39 cellular contexts compared by ENCODE assay signal in the genomic region with DNA sequence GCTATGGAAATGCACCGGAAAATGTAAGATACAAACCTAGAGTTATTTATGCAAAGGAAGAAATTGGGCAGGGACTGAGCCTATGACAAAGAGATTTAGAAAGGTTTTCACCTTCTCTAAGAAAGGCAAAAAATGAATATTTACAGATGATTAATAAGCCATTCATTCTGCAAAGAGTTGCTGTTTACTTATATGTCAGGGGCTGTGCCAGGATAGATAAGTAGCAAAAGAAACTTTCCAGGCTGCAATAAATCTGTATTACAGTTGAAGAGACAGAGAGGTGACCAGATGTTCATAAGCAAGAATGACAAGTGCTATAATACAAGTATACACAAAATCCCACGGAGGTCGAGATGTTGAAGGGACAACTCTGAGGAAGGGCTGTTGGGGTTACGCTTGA.
"Had no signal": no experiment of that assay in that cellular context is flagged by ENCODE, and none has a peak within 500 bp of the region (broad histone marks: within the 10 kb centered on the region; RNA-seq: fewer than 3 reads in every experiment).

No MANE protein-coding gene starts in this region.

- H3K27ac ChIP-seq: ascending aorta, cardiac muscle cell, VCaP had no signal

- H3K27ac Mint-ChIP-seq: activated CD4-positive, alpha-beta memory T cell treated with anti-CD3 and anti-CD28 coated beads, Interleukin-2, amount 10 ng/mL, durations not matched to agents 7 days and 5 days; activated CD4-positive, alpha-beta T cell treated with anti-CD3 and anti-CD28 coated beads for 36 hours; activated CD4-positive, alpha-beta T cell treated with anti-CD3 and anti-CD28 coated beads, Interleukin-2, amount 10 ng/mL, durations not matched to agents 7 days and 5 days; activated CD8-positive, alpha-beta memory T cell treated with anti-CD3 and anti-CD28 coated beads, Interleukin-2, amount 10 ng/mL, durations not matched to agents 7 days and 5 days; activated CD8-positive, alpha-beta T cell treated with anti-CD3 and anti-CD28 coated beads, Interleukin-2, amount 10 ng/mL, durations not matched to agents 7 days and 5 days; activated naive CD4-positive, alpha-beta T cell treated with anti-CD3 and anti-CD28 coated beads, Interleukin-2, amount 10 ng/mL, durations not matched to agents 7 days and 5 days; activated naive CD4-positive, alpha-beta T cell treated with anti-CD3 and anti-CD28 coated beads, Interleukin-2, amount 50 U/mL, for 24 hours; activated naive CD8-positive, alpha-beta T cell; activated naive CD8-positive, alpha-beta T cell treated with anti-CD3 and anti-CD28 coated beads, Interleukin-2, amount 10 ng/mL, durations not matched to agents 7 days and 5 days; activated naive CD8-positive, alpha-beta T cell treated with anti-CD3 and anti-CD28 coated beads, Interleukin-2, amount 50 U/mL, for 24 hours; activated T-cell treated with anti-CD3 and anti-CD28 coated beads, Interleukin-2, amount 50 U/mL, for 24 hours; activated T-helper 2 cell treated with anti-CD3 and anti-CD28 coated beads, Interferon-gamma antibody, Interleukin-2, Interleukin-4, amounts not matched to agents 10 μg/mL and 5 μg/mL and 100 μg/mL, durations not matched to agents 14 hours and 24 hours and 36 hours; brain; T-helper 1 cell treated with Interleukin-12 subunit alpha and Interleukin-12 subunit beta and Interleukin-4 antibody, amounts not matched to agents 30 μg/mL and 1 μg/mL, for 36 hours; T-helper 2 cell treated with Interferon-gamma antibody and Interleukin-4, amounts not matched to agents 5 μg/mL and 100 μg/mL, for 36 hours had no signal

- H3K4me3 ChIP-seq: ascending aorta, cardiac muscle cell had no signal

- H3K27me3 ChIP-seq: ascending aorta, cardiac muscle cell had no signal

- H3K36me3 Mint-ChIP-seq: activated CD8-positive, alpha-beta memory T cell treated with anti-CD3 and anti-CD28 coated beads, Interleukin-2, amount 10 ng/mL, durations not matched to agents 7 days and 5 days; activated naive CD4-positive, alpha-beta T cell treated with anti-CD3 and anti-CD28 coated beads, Interleukin-2, amount 10 ng/mL, durations not matched to agents 7 days and 5 days; activated naive CD4-positive, alpha-beta T cell treated with anti-CD3 and anti-CD28 coated beads, Interleukin-2, amount 50 U/mL, for 24 hours; activated naive CD8-positive, alpha-beta T cell; activated naive CD8-positive, alpha-beta T cell treated with anti-CD3 and anti-CD28 coated beads, Interleukin-2, amount 10 ng/mL, durations not matched to agents 7 days and 5 days; brain had no signal

- ATAC-seq: activated CD4-positive, alpha-beta T cell treated with anti-CD3 and anti-CD28 coated beads for 36 hours; activated CD4-positive, CD25-positive, alpha-beta regulatory T cell treated with anti-CD3 and anti-CD28 coated beads, Interleukin-2, amount 50 U/mL, for 24 hours; activated CD8-positive, alpha-beta memory T cell treated with anti-CD3 and anti-CD28 coated beads, Interleukin-2, amount 10 ng/mL, durations not matched to agents 7 days and 5 days; activated CD8-positive, alpha-beta T cell treated with anti-CD3 and anti-CD28 coated beads, Interleukin-2, amount 10 ng/mL, durations not matched to agents 7 days and 5 days; activated naive CD8-positive, alpha-beta T cell treated with anti-CD3 and anti-CD28 coated beads, Interleukin-2, amount 50 U/mL, for 24 hours had no signal

- H3K4me1 Mint-ChIP-seq: activated CD4-positive, alpha-beta memory T cell treated with anti-CD3 and anti-CD28 coated beads, Interleukin-2, amount 10 ng/mL, durations not matched to agents 7 days and 5 days; activated CD4-positive, alpha-beta T cell treated with anti-CD3 and anti-CD28 coated beads for 36 hours; activated CD4-positive, alpha-beta T cell treated with anti-CD3 and anti-CD28 coated beads, Interleukin-2, amount 10 ng/mL, durations not matched to agents 7 days and 5 days; activated CD8-positive, alpha-beta memory T cell treated with anti-CD3 and anti-CD28 coated beads, Interleukin-2, amount 10 ng/mL, durations not matched to agents 7 days and 5 days; activated naive CD4-positive, alpha-beta T cell treated with anti-CD3 and anti-CD28 coated beads, Interleukin-2, amount 10 ng/mL, durations not matched to agents 7 days and 5 days; activated naive CD4-positive, alpha-beta T cell treated with anti-CD3 and anti-CD28 coated beads, Interleukin-2, amount 50 U/mL, for 24 hours; activated naive CD8-positive, alpha-beta T cell treated with anti-CD3 and anti-CD28 coated beads, Interleukin-2, amount 10 ng/mL, durations not matched to agents 7 days and 5 days; activated naive CD8-positive, alpha-beta T cell treated with anti-CD3 and anti-CD28 coated beads, Interleukin-2, amount 50 U/mL, for 24 hours; brain; central memory CD8-positive, alpha-beta T cell had no signal

- H3K9me3 ChIP-seq: ascending aorta had no signal

- FAIRE-seq: bronchial epithelial cell, TTC549 had no signal

- H3K4me1 ChIP-seq: ascending aorta had no signal

- DNase-seq: activated CD4-positive, alpha-beta memory T cell treated with anti-CD3 and anti-CD28 coated beads, Interleukin-2, amount 10 ng/mL, durations not matched to agents 7 days and 5 days; activated CD4-positive, alpha-beta T cell treated with anti-CD3 and anti-CD28 coated beads for 1 hour; activated CD4-positive, alpha-beta T cell treated with anti-CD3 and anti-CD28 coated beads for 36 hours; activated CD4-positive, alpha-beta T cell treated with anti-CD3 and anti-CD28 coated beads for 48 hours; activated CD4-positive, alpha-beta T cell treated with anti-CD3 and anti-CD28 coated beads, Interleukin-2, amount 10 ng/mL, durations not matched to agents 7 days and 5 days; activated CD4-positive, alpha-beta T cell treated with anti-CD3 and anti-CD28 coated beads, Interleukin-2, amount 50 U/mL, for 48 hours; activated CD4-positive, CD25-positive, alpha-beta regulatory T cell; activated CD8-positive, alpha-beta memory T cell treated with anti-CD3 and anti-CD28 coated beads for 24 hours; activated CD8-positive, alpha-beta memory T cell treated with anti-CD3 and anti-CD28 coated beads, Interleukin-2, amount 10 ng/mL, durations not matched to agents 7 days and 5 days; activated CD8-positive, alpha-beta memory T cell treated with anti-CD3 and anti-CD28 coated beads, Interleukin-2, amount 50 U/mL, for 48 hours; activated CD8-positive, alpha-beta T cell treated with anti-CD3 and anti-CD28 coated beads, Interleukin-2, amount 10 ng/mL, durations not matched to agents 7 days and 5 days; activated effector memory CD4-positive, alpha-beta T cell treated with Interleukin-2 at 50 U/mL for 16 hours; activated gamma-delta T cell; activated naive CD4-positive, alpha-beta T cell treated with anti-CD3 and anti-CD28 coated beads, Interleukin-2, amount 10 ng/mL, durations not matched to agents 7 days and 5 days; activated naive CD4-positive, alpha-beta T cell treated with Interleukin-2 at 50 U/mL for 16 hours; activated naive CD8-positive, alpha-beta T cell treated with anti-CD3 and anti-CD28 coated beads, Interleukin-2, amount 10 ng/mL, durations not matched to agents 7 days and 5 days; activated naive CD8-positive, alpha-beta T cell treated with anti-CD3 and anti-CD28 coated beads, Interleukin-2, amount 50 U/mL, for 24 hours; activated T-cell treated with anti-CD3 and anti-CD28 coated beads, Interleukin-2, amount 50 U/mL, for 24 hours; activated T-cell treated with anti-CD3 and anti-CD28 coated beads, Interleukin-2, amount 50 U/mL, for 48 hours; amygdala; anterior cingulate cortex; caudate nucleus; cerebellar nuclear complex; T-helper 1 cell; T-helper 2 cell; T-helper 9 cell had no signal

- H3K36me3 ChIP-seq: ascending aorta, cardiac muscle cell had no signal

- H3K4me3 Mint-ChIP-seq: activated CD4-positive, alpha-beta memory T cell treated with anti-CD3 and anti-CD28 coated beads, Interleukin-2, amount 10 ng/mL, durations not matched to agents 7 days and 5 days; activated CD4-positive, alpha-beta T cell treated with anti-CD3 and anti-CD28 coated beads for 36 hours; activated CD4-positive, alpha-beta T cell treated with anti-CD3 and anti-CD28 coated beads, Interleukin-2, amount 10 ng/mL, durations not matched to agents 7 days and 5 days; activated CD8-positive, alpha-beta memory T cell treated with anti-CD3 and anti-CD28 coated beads, Interleukin-2, amount 10 ng/mL, durations not matched to agents 7 days and 5 days; activated CD8-positive, alpha-beta T cell treated with anti-CD3 and anti-CD28 coated beads, Interleukin-2, amount 10 ng/mL, durations not matched to agents 7 days and 5 days; activated naive CD4-positive, alpha-beta T cell treated with anti-CD3 and anti-CD28 coated beads, Interleukin-2, amount 10 ng/mL, durations not matched to agents 7 days and 5 days; activated naive CD4-positive, alpha-beta T cell treated with anti-CD3 and anti-CD28 coated beads, Interleukin-2, amount 50 U/mL, for 24 hours; activated naive CD8-positive, alpha-beta T cell; activated naive CD8-positive, alpha-beta T cell treated with anti-CD3 and anti-CD28 coated beads, Interleukin-2, amount 10 ng/mL, durations not matched to agents 7 days and 5 days; activated naive CD8-positive, alpha-beta T cell treated with anti-CD3 and anti-CD28 coated beads, Interleukin-2, amount 50 U/mL, for 24 hours; activated T-cell treated with anti-CD3 and anti-CD28 coated beads, Interleukin-2, amount 50 U/mL, for 24 hours; brain; central memory CD8-positive, alpha-beta T cell; T-helper 1 cell treated with Interleukin-12 subunit alpha and Interleukin-12 subunit beta and Interleukin-4 antibody, amounts not matched to agents 30 μg/mL and 1 μg/mL, for 36 hours; T-helper 2 cell treated with Interferon-gamma antibody and Interleukin-4, amounts not matched to agents 5 μg/mL and 100 μg/mL, for 36 hours had no signal

- H3K27me3 Mint-ChIP-seq: activated CD4-positive, alpha-beta memory T cell treated with anti-CD3 and anti-CD28 coated beads, Interleukin-2, amount 10 ng/mL, durations not matched to agents 7 days and 5 days; activated CD4-positive, alpha-beta T cell treated with anti-CD3 and anti-CD28 coated beads for 36 hours; activated CD4-positive, alpha-beta T cell treated with anti-CD3 and anti-CD28 coated beads, Interleukin-2, amount 10 ng/mL, durations not matched to agents 7 days and 5 days; activated CD8-positive, alpha-beta memory T cell treated with anti-CD3 and anti-CD28 coated beads, Interleukin-2, amount 10 ng/mL, durations not matched to agents 7 days and 5 days; activated naive CD4-positive, alpha-beta T cell treated with anti-CD3 and anti-CD28 coated beads, Interleukin-2, amount 10 ng/mL, durations not matched to agents 7 days and 5 days; activated naive CD4-positive, alpha-beta T cell treated with anti-CD3 and anti-CD28 coated beads, Interleukin-2, amount 50 U/mL, for 24 hours; activated naive CD8-positive, alpha-beta T cell; activated naive CD8-positive, alpha-beta T cell treated with anti-CD3 and anti-CD28 coated beads, Interleukin-2, amount 10 ng/mL, durations not matched to agents 7 days and 5 days; activated naive CD8-positive, alpha-beta T cell treated with anti-CD3 and anti-CD28 coated beads, Interleukin-2, amount 50 U/mL, for 24 hours; activated T-cell treated with anti-CD3 and anti-CD28 coated beads, Interleukin-2, amount 50 U/mL, for 24 hours; central memory CD8-positive, alpha-beta T cell had no signal
